In genomic region chr15:101276501-101277037, GRCh38 we compare ENCODE assay signal across 8 cellular contexts. TPM values are rescaled to one million over a fixed set of nuclear protein-coding genes. Genes with fewer than 3 reads are reported as not detected.
A peak's percentile ranks its signal among the peaks of the same experiment; 100 is the strongest.
DNase-seq lines count a peak whose midpoint lies in the region; ATAC-seq and TF ChIP-seq lines count a peak whose summit lies in the region.

No MANE protein-coding gene starts in this region.

- peak; percentile 54 for TF ChIP-seq CTCF in PC-3 (conservative IDR thresholded peaks at IDR 0.05; ENCODE audit: low read depth, low read length)
- TF ChIP-seq CTCF in choroid plexus epithelial cell (conservative IDR thresholded peaks at IDR 0.05; ENCODE audit: low read depth, low read length): peak; percentile 59

- no peaks in the 10 kb centered on the region for H3F3A ChIP-seq in PC-3 (ENCODE audit: low read length, unreplicated experiment)

- peak overlapping the region; percentile 91 for H3K9ac ChIP-seq in PC-3 (ENCODE audit: low read length)
- peak overlapping the region; percentile 93 for H3K9ac ChIP-seq in muscle layer of colon (ENCODE audit: low read length)

- H3K9me3 ChIP-seq in PC-3 (ENCODE audit: low read length) (no peaks in the 10 kb centered on the region), muscle layer of colon (ENCODE audit: low read length) (no peaks in the 10 kb centered on the region)

- H3K27ac ChIP-seq in PC-3 (ENCODE audit: low read length) (peak overlapping the region; percentile 20), muscle layer of colon (ENCODE audit: low read depth, low read length) (peak overlapping the region; percentile 75)

- H3K9me2 ChIP-seq in PC-3 (replicated peaks; ENCODE audit: low read length): no peaks in the 10 kb centered on the region

- CTCF ChIA-PET in PC-3 (lab: Charles Lee): no interaction called here

- ATAC-seq in HG02798 (IDR thresholded peaks at IDR 0.05; ENCODE audit: poor library complexity, unreplicated experiment) (peak; percentile 59), PC-3 (peak; percentile 30), HG03139 (IDR thresholded peaks at IDR 0.05; ENCODE audit: unreplicated experiment) (no peak)

- H3K27me3 ChIP-seq in PC-3 (ENCODE audit: low read length) (no peaks in the 10 kb centered on the region), muscle layer of colon (ENCODE audit: control insufficient read depth in 1 of 2, insufficient read depth in 2 of 2, low read length in 2 of 2) (no peaks in the 10 kb centered on the region)

- POLR2A ChIA-PET in PC-3 (lab: Charles Lee; ENCODE audit: unreplicated experiment): no interaction called here

- H2AFZ ChIP-seq in PC-3 (ENCODE audit: low read length): peak overlapping the region; percentile 84

- H3K4me1 ChIP-seq in PC-3 (ENCODE audit: insufficient read depth, low read length): 0 out of 2 replicates have a peak, but pooled peaks cover 13% of the 10 kb centered on the region
- H3K4me1 ChIP-seq in muscle layer of colon (ENCODE audit: insufficient read depth, low read length): peaks cover 6% of the 10 kb centered on the region

- intact Hi-C loops in PC-3 (cut with micrococcal nuclease): no loop called here

- TSS peak; percentile 39 for BruUV-seq in PC-3 (replicated peaks; lab: Mats Ljungman, UMichigan)

- H3K4me2 ChIP-seq in PC-3 (ENCODE audit: low read length): peak overlapping the region; percentile 84

- peaks cover 24% of the 10 kb centered on the region for H3K79me2 ChIP-seq in PC-3 (ENCODE audit: low read length)

- peak; percentile 59 for DNase-seq in activated CD8-positive, alpha-beta memory T cell treated with anti-CD3 and anti-CD28 coated beads for 24 hours
- no peak for DNase-seq in activated CD8-positive, alpha-beta memory T cell treated with anti-CD3 and anti-CD28 coated beads, Interleukin-2, amount 50 U/mL, for 4 hours
- DNase-seq in PC-3: peak; percentile 37
- DNase-seq in choroid plexus epithelial cell (ENCODE audit: low read depth): peak; percentile 60
- no peak for DNase-seq in stimulated activated CD4-positive, alpha-beta T cell treated with anti-CD3 and anti-CD28 coated beads, Interleukin-4, amount 100 ng/mL, for 4 hours

- H4K20me1 ChIP-seq in PC-3 (ENCODE audit: low read length): no peaks in the 10 kb centered on the region

- H3K4me3 ChIP-seq in PC-3 (ENCODE audit: low read length): peak overlapping the region; percentile 81
- H3K4me3 ChIP-seq in choroid plexus epithelial cell (ENCODE audit: low read depth, low read length): peak overlapping the region; percentile 89
- peak overlapping the region; percentile 78 to 89 for H3K4me3 ChIP-seq in muscle layer of colon (ENCODE audit: low read depth in 1 of 2, low read length in 2 of 2)

- peaks cover 40% of the 10 kb centered on the region for H3K36me3 ChIP-seq in PC-3 (ENCODE audit: low read depth, low read length)
- H3K36me3 ChIP-seq in muscle layer of colon (ENCODE audit: insufficient read depth, low read length): peaks cover 54% of the 10 kb centered on the region

RNA-seq across cellular contexts. Expression of gene SELENOS, which starts 0.7 kb away (rescaled TPM):
- total RNA-seq in PC-3 (2014; rRNA removed): 40.1 and 47.0 TPM in 2 replicates

RNA-seq across cellular contexts. Expression of gene SNRPA1, which starts 18.5 kb away (rescaled TPM):
- 66.1 and 68.2 TPM in 2 replicates for total RNA-seq in PC-3 (2014; rRNA removed)

RNA-seq across cellular contexts. Expression of gene CHSY1, which starts 24.7 kb away (rescaled TPM):
- 13.8 and 19.5 TPM in 2 replicates for total RNA-seq in PC-3 (2014; rRNA removed)

Comparison
In these comparisons a context has a peak if more than half of its experiments do, and no peak if none do; other contexts are left out.
1. DNase-seq: peak in activated CD8-positive, alpha-beta memory T cell treated with anti-CD3 and anti-CD28 coated beads for 24 hours (single experiment), PC-3 (single experiment) and choroid plexus epithelial cell (single experiment); none in activated CD8-positive, alpha-beta memory T cell treated with anti-CD3 and anti-CD28 coated beads, Interleukin-2, amount 50 U/mL, for 4 hours (single experiment) and stimulated activated CD4-positive, alpha-beta T cell treated with anti-CD3 and anti-CD28 coated beads, Interleukin-4, amount 100 ng/mL, for 4 hours (0 of 2).
2. Peak in every context shown above with its lines, with median percentiles within 50 percentile points of each other: H3K4me3 ChIP-seq.